Comparison of ENCODE assay signal across 8 cellular contexts in the genomic region with DNA sequence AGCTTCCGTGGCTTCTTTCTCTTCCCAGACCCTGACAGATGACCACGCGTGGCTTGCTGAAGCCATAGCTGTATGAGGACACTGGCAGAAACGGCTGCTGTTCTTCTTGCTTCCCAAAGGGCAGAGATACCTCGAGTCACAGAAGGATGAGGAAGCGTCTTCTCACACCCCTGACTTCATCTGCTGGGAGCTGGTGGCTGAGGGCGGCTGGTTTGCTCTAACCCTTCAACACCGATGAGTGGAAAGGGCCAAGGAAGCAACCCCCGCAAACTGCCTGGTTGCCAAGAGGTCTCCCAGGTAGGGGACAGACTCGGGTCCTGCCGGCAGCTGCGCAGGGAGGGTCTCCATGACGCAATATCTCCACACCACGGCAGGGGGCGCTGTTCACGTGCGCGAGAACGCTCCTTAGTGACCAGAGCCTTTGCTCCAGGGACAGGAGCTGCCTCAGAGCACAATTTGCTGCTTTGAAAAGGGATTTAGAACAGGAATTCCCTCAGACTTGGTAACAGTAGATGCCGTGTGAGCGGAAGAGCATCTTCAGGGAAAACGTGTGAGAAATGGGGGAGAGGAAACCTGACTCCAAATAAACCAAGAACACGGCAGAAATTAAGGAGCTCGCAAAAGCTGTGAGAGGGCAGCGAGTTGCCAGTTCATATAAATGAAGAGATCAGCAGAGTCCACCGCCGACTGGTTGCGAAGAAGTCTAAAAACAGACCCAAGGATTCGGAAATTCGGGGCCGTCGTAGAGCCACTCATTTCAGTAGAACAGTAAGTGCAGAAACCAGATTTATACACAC.
A peak's percentile ranks its signal among the peaks of the same experiment; 100 is the strongest.
DNase-seq lines count a peak whose midpoint lies in the region; ATAC-seq and TF ChIP-seq lines count a peak whose summit lies in the region.

No MANE protein-coding gene starts in this region.

- no peak overlapping the region for H3K4me3 Mint-ChIP-seq in activated CD4-positive, alpha-beta memory T cell treated with anti-CD3 and anti-CD28 coated beads for 36 hours

- no peak overlapping the region for H3K27ac Mint-ChIP-seq in activated CD4-positive, alpha-beta memory T cell treated with anti-CD3 and anti-CD28 coated beads for 36 hours

- POLR2A ChIA-PET in activated CD4-positive, alpha-beta memory T cell treated with anti-CD3 and anti-CD28 coated beads for 36 hours (lab: Charles Lee), result no interaction called here

- no peak overlapping the region for H3K27ac ChIP-seq in lower lobe of right lung

- peaks cover 40% of the 10 kb centered on the region for H3K27me3 Mint-ChIP-seq in activated CD4-positive, alpha-beta memory T cell treated with anti-CD3 and anti-CD28 coated beads for 36 hours

- H3K9me3 Mint-ChIP-seq in activated CD4-positive, alpha-beta memory T cell treated with anti-CD3 and anti-CD28 coated beads for 36 hours, result peaks cover 5% of the 10 kb centered on the region

- H3K9me3 ChIP-seq in lower lobe of right lung, result no peaks in the 10 kb centered on the region

- H3K36me3 ChIP-seq in lower lobe of right lung, result no peaks in the 10 kb centered on the region

- DNase-seq in EL (peak; percentile 53), NCI-H460 (ENCODE audit: extremely low read depth, low read depth) (peak; percentile 34), dermis microvascular lymphatic vessel endothelial cell (ENCODE audit: low read depth in 2 of 2) (peak; percentile 50 to 73), lower lobe of right lung (peak; percentile 77)
- peak; percentile 80 for DNase-seq in activated CD4-positive, alpha-beta memory T cell treated with anti-CD3 and anti-CD28 coated beads for 36 hours
- peak; percentile 45 to 69 (median 57) for DNase-seq in stimulated activated CD4-positive, alpha-beta T cell treated with anti-CD3 and anti-CD28 coated beads, TNF-alpha, amount 100 ng/mL, for 24 hours (ENCODE audit: low read depth in 3 of 3)

- peaks cover 4% of the 10 kb centered on the region for H3K4me1 Mint-ChIP-seq in activated CD4-positive, alpha-beta memory T cell treated with anti-CD3 and anti-CD28 coated beads for 36 hours (ENCODE audit: low read depth)

- H3K4me3 ChIP-seq in lower lobe of right lung, result no peak overlapping the region

- CTCF ChIA-PET in activated CD4-positive, alpha-beta memory T cell treated with anti-CD3 and anti-CD28 coated beads for 36 hours (lab: Charles Lee), result interaction anchor here (0.5 to 2.3 kb wide), 55 partner anchors 9 to 720 kb away, joined by 3 to 38 read pairs (median 4); no protein-coding TSS in a partner anchor

- H3K27me3 ChIP-seq in lower lobe of right lung (ENCODE audit: low read depth), result peaks cover 14% of the 10 kb centered on the region

- ATAC-seq in HG02763 (IDR thresholded peaks at IDR 0.05; ENCODE audit: unreplicated experiment) (peak; percentile 50), lower lobe of right lung (peak; percentile 88 to 90), HG02938 (IDR thresholded peaks at IDR 0.05; ENCODE audit: unreplicated experiment) (no peak)

- peaks cover 2% of the 10 kb centered on the region for H3K36me3 Mint-ChIP-seq in activated CD4-positive, alpha-beta memory T cell treated with anti-CD3 and anti-CD28 coated beads for 36 hours

- TF ChIP-seq CTCF in lower lobe of right lung (IDR thresholded peaks at IDR 0.05), result peak; percentile 96

- intact Hi-C loops in activated CD4-positive, alpha-beta memory T cell treated with anti-CD3 and anti-CD28 coated beads for 36 hours (cut with micrococcal nuclease), result loop anchor here (1.0 to 10.0 kb wide), 4 partner anchors 99 to 699 kb away; partner anchors contain the start of gene DLL1
- intact Hi-C loops in lower lobe of right lung (cut with DNase I), result no loop called here

- H3K4me1 ChIP-seq in lower lobe of right lung, result peaks cover 7% of the 10 kb centered on the region
